19 cellular contexts compared by ENCODE assay signal in genomic region chr11:124123587-124123986, GRCh38. TPM values are rescaled to one million over a fixed set of nuclear protein-coding genes. Genes with fewer than 3 reads are reported as not detected.
A peak's percentile ranks its signal among the peaks of the same experiment; 100 is the strongest.
DNase-seq lines count a peak whose midpoint lies in the region; ATAC-seq and TF ChIP-seq lines count a peak whose summit lies in the region.
"Had no signal": no experiment of that assay in that cellular context is flagged by ENCODE, and none has a peak within 500 bp of the region (broad histone marks: within the 10 kb centered on the region; RNA-seq: fewer than 3 reads in every experiment).

No MANE protein-coding gene starts in this region.

- no peak overlapping the region for H2AK5ac ChIP-seq in mesendoderm (ENCODE audit: low read length)

- H3K9me2 ChIP-seq in Karpas-422 (replicated peaks; ENCODE audit: insufficient read depth, low read length) = no peaks in the 10 kb centered on the region

- ATAC-seq in Panc1 = no peak
- ATAC-seq in heart right ventricle = no peak
- ATAC-seq: A549; activated CD8-positive, alpha-beta T cell treated with anti-CD3 and anti-CD28 coated beads for 36 hours had no signal

- no TSS peak for BruUV-seq in Panc1 (replicated peaks; lab: Mats Ljungman, UMichigan)

- TF ChIP-seq CTCF in Panc1 (IDR thresholded peaks at IDR 0.05) (peak; percentile 20), heart right ventricle (IDR thresholded peaks at IDR 0.05) (no peak)

- no peaks in the 10 kb centered on the region for H3K4me1 ChIP-seq in Karpas-422 (ENCODE audit: low read length)
- no peaks in the 10 kb centered on the region for H3K4me1 ChIP-seq in Panc1 (ENCODE audit: control insufficient read depth, insufficient read depth, low read length)
- peaks cover 6% of the 10 kb centered on the region for H3K4me1 ChIP-seq in mesendoderm (ENCODE audit: control insufficient read depth, low read depth, low read length)
- no peaks in the 10 kb centered on the region for H3K4me1 ChIP-seq in heart right ventricle
- H3K4me1 ChIP-seq: A549, parathyroid adenoma had no signal

- H2AFZ ChIP-seq in Karpas-422 (ENCODE audit: low read length) = no peak overlapping the region
- H2AFZ ChIP-seq: parathyroid adenoma had no signal

- no peak overlapping the region for H3K4ac ChIP-seq in mesendoderm (ENCODE audit: low read depth, low read length)

- H3K56ac ChIP-seq in mesendoderm (ENCODE audit: low read length) = no peak overlapping the region

- H3K9me3 ChIP-seq in Karpas-422 (ENCODE audit: low read length) (no peaks in the 10 kb centered on the region), Panc1 (ENCODE audit: control insufficient read depth, insufficient read depth, low read depth, low read length) (0 out of 2 replicates have a peak, but pooled peaks cover 3% of the 10 kb centered on the region), heart right ventricle (peaks cover 0 to 25% (median 0%) of the 10 kb centered on the region in 11 donors)
- H3K9me3 ChIP-seq: A549 had no signal

- H3K36me3 ChIP-seq in Karpas-422 (ENCODE audit: insufficient read depth, low read length) (no peaks in the 10 kb centered on the region), Panc1 (ENCODE audit: control insufficient read depth, insufficient read depth, low read length) (no peaks in the 10 kb centered on the region), mesendoderm (ENCODE audit: control insufficient read depth, insufficient read depth, low read length) (peaks cover 5% of the 10 kb centered on the region), heart right ventricle (peaks cover 0 to 70% (median 6%) of the 10 kb centered on the region in 9 donors)

- H3K27me3 ChIP-seq in Karpas-422 (ENCODE audit: low read length) (no peaks in the 10 kb centered on the region), Panc1 (ENCODE audit: control insufficient read depth, insufficient read depth, low read length) (no peaks in the 10 kb centered on the region), mesendoderm (ENCODE audit: insufficient read depth, low read length, poor library complexity) (no peaks in the 10 kb centered on the region), heart right ventricle (no peaks in the 10 kb centered on the region)

- H4K8ac ChIP-seq in mesendoderm (ENCODE audit: low read depth, low read length) = no peak overlapping the region

- H3K4me2 ChIP-seq in Karpas-422 (ENCODE audit: low read depth, low read length, poor library complexity, severe bottlenecking) (no peak overlapping the region), mesendoderm (ENCODE audit: low read length) (no peak overlapping the region)
- H3K4me2 ChIP-seq: A549 had no signal

- WGBS in mesendoderm (ENCODE audit: extremely low coverage, insufficient coverage, low lambda C conversion rate) = no CpG with 5 or more reads among the region's 2 CpGs
- 57 to 60% methylated on average over 2 of the region's 2 CpGs for WGBS in heart right ventricle, 2 donors

- POLR2A ChIA-PET in Panc1 (lab: Charles Lee) = no interaction called here

- in situ Hi-C loops in Panc1 (cut with HindIII; ENCODE audit: low pct_unique_long_range_greater_than_20kb, low sequenced_read_pairs) = no loop called here

- H3K27ac ChIP-seq in Karpas-422 (ENCODE audit: low read length) = no peak overlapping the region
- no peak overlapping the region for H3K27ac ChIP-seq in Panc1 (ENCODE audit: low read length)
- H3K27ac ChIP-seq in mesendoderm (ENCODE audit: low read depth, low read length) = no peak overlapping the region
- no peak overlapping the region for H3K27ac ChIP-seq in heart right ventricle
- H3K27ac ChIP-seq: A549, parathyroid adenoma, SK-N-MC had no signal

- H4K20me1 ChIP-seq in Karpas-422 (ENCODE audit: insufficient read depth, low read depth, low read length) = no peaks in the 10 kb centered on the region

- no peak overlapping the region for H2BK5ac ChIP-seq in mesendoderm (ENCODE audit: low read length)

- no peak overlapping the region for H3K23ac ChIP-seq in mesendoderm (ENCODE audit: low read length)

- H3K79me1 ChIP-seq in mesendoderm (ENCODE audit: low read length) = no peaks in the 10 kb centered on the region

- no peak overlapping the region for H2BK120ac ChIP-seq in mesendoderm (ENCODE audit: low read depth, low read length)

- no peak overlapping the region for H2BK15ac ChIP-seq in mesendoderm (replicated peaks; ENCODE audit: low read depth)

- H3K4me3 ChIP-seq in Karpas-422 (ENCODE audit: low read length) = no peak overlapping the region
- H3K4me3 ChIP-seq in Panc1 (ENCODE audit: low read depth in 2 of 2, low read length in 2 of 2) = no peak overlapping the region
- no peak overlapping the region for H3K4me3 ChIP-seq in mesendoderm (ENCODE audit: low read length)
- no peak overlapping the region for H3K4me3 ChIP-seq in heart right ventricle
- H3K4me3 ChIP-seq: A549, SK-N-MC had no signal

- H3K79me2 ChIP-seq in Karpas-422 (ENCODE audit: low read length) (no peaks in the 10 kb centered on the region), mesendoderm (ENCODE audit: control insufficient read depth, insufficient read depth, low read length) (no peaks in the 10 kb centered on the region)
- H3K79me2 ChIP-seq: parathyroid adenoma had no signal

- H4K5ac ChIP-seq in mesendoderm (ENCODE audit: low read length) = no peak overlapping the region

- peak; percentile 10 for DNase-seq in NCI-H1105 treated with DMSO at 0.1 percent for 48 hours (lab: John Stamatoyannopoulos, UW)
- DNase-seq in NCI-H1105 (lab: John Stamatoyannopoulos, UW) = no peak
- peak; percentile 58 for DNase-seq in Karpas-422
- no peak for DNase-seq in Panc1 (ENCODE audit: low read depth, low spot score)
- DNase-seq in mesendoderm = peak; percentile 71
- DNase-seq in Ammon's horn (ENCODE audit: low spot score) = no peak
- no peak for DNase-seq in heart right ventricle
- no peak for DNase-seq in HUDEP-2 (lab: John Stamatoyannopoulos, UW; ENCODE audit: unreplicated experiment in 76 of 76)
- DNase-seq: activated CD8-positive, alpha-beta T cell treated with anti-CD3 and anti-CD28 coated beads for 36 hours; activated gamma-delta T cell; immature natural killer cell; NCI-H1694 treated with DMSO at 0.1 percent for 48 hours; stimulated activated CD4-positive, alpha-beta T cell treated with anti-CD3 and anti-CD28 coated beads, Interleukin-12 subunit alpha, Interleukin-12 subunit beta, amount 100 ng/mL, for 4 hours had no signal

- H3K9ac ChIP-seq in Karpas-422 (ENCODE audit: low read length) (no peak overlapping the region), mesendoderm (ENCODE audit: low read length) (no peak overlapping the region)
- H3K9ac ChIP-seq: parathyroid adenoma had no signal

- no peak overlapping the region for H3K18ac ChIP-seq in mesendoderm (ENCODE audit: low read length)

- CTCF ChIA-PET in Panc1 (lab: Charles Lee) = no interaction called here

- intact Hi-C loops in Panc1 (cut with micrococcal nuclease; ENCODE audit: unreplicated experiment) (no loop called here), heart right ventricle (cut with DNase I) (no loop called here)

RNA-seq across cellular contexts. Expression of gene VWA5A, which starts 8.3 kb away (rescaled TPM):
- total RNA-seq in Karpas-422 (2014; rRNA removed; shearing (Covaris generic); ENCODE audit: low replicate concordance) = not detected in 2 replicates
- total RNA-seq in Panc1 (2021; ENCODE audit: unreplicated experiment) (3.1 TPM), heart right ventricle (1 to 10 TPM; 1.6 to 8.8 (median 3.6) TPM)
- 2.7 TPM for polyA plus RNA-seq in Panc1 (2012; ENCODE audit: insufficient read length)
- 11.3 TPM for polyA plus RNA-seq in mesendoderm (2013, experiment 1 of 2)
- 11.7 TPM for polyA plus RNA-seq in mesendoderm (2013, experiment 2 of 2)
- 1 to 10 TPM; 1.2 to 1.6 TPM for polyA plus RNA-seq in heart right ventricle

RNA-seq across cellular contexts. Expression of gene OR10D3, which starts 59.6 kb away (rescaled TPM):
- not detected in 2 replicates for total RNA-seq in Karpas-422 (2014; rRNA removed; shearing (Covaris generic); ENCODE audit: low replicate concordance)
- total RNA-seq in Panc1 (2021; ENCODE audit: unreplicated experiment) = not detected
- not detected for polyA plus RNA-seq in Panc1 (2012; ENCODE audit: insufficient read length)
- not detected for polyA plus RNA-seq in mesendoderm (2013, experiment 1 of 2)
- polyA plus RNA-seq in mesendoderm (2013, experiment 2 of 2) = not detected
- total RNA-seq in heart right ventricle = not detected
- not detected for polyA plus RNA-seq in heart right ventricle
- total RNA-seq: activated CD8-positive, alpha-beta T cell treated with anti-CD3 and anti-CD28 coated beads for 36 hours; astrocyte; fibroblast of villous mesenchyme; mononuclear cell had no signal
- polyA plus RNA-seq: A549, immature natural killer cell had no signal

Comparison
In these comparisons a context has a peak if more than half of its experiments do, and no peak if none do; other contexts are left out.
1. DNase-seq: peak in NCI-H1105 treated with DMSO at 0.1 percent for 48 hours (single experiment), Karpas-422 (single experiment) and mesendoderm (single experiment); none in NCI-H1105 (single experiment), Panc1 (single experiment), Ammon's horn (single experiment), heart right ventricle (0 of 2) and HUDEP-2 (0 of 76).